23 cellular contexts compared by ENCODE assay signal in genomic region chr13:43356566-43356965, GRCh38.
A peak's percentile ranks its signal among the peaks of the same experiment; 100 is the strongest.
DNase-seq lines count a peak whose midpoint lies in the region; ATAC-seq and TF ChIP-seq lines count a peak whose summit lies in the region.
"Had no signal": no experiment of that assay in that cellular context is flagged by ENCODE, and none has a peak within 500 bp of the region (broad histone marks: within the 10 kb centered on the region; RNA-seq: fewer than 3 reads in every experiment).

No MANE protein-coding gene starts in this region.

- no peak for ATAC-seq in Right ventricle myocardium inferior
- ATAC-seq: gastrocnemius medialis, GM23338, left colon, WTC11 had no signal

- no peaks in the 10 kb centered on the region for H3K36me3 Mint-ChIP-seq in activated T-helper 2 cell treated with anti-CD3 and anti-CD28 coated beads, Interferon-gamma antibody, Interleukin-2, Interleukin-4, amounts not matched to agents 10 μg/mL and 5 μg/mL and 100 μg/mL, durations not matched to agents 14 hours and 24 hours and 36 hours (ENCODE audit: low read depth)
- H3K36me3 Mint-ChIP-seq: activated CD4-positive, alpha-beta memory T cell treated with anti-CD3 and anti-CD28 coated beads for 36 hours; WTC11 had no signal

- TF ChIP-seq POLR2A in erythroblast (IDR thresholded peaks at IDR 0.05; ENCODE audit: low read length) = no peak

- H3K4me1 Mint-ChIP-seq in activated T-helper 2 cell treated with anti-CD3 and anti-CD28 coated beads, Interferon-gamma antibody, Interleukin-2, Interleukin-4, amounts not matched to agents 10 μg/mL and 5 μg/mL and 100 μg/mL, durations not matched to agents 14 hours and 24 hours and 36 hours (ENCODE audit: low read depth) = no peaks in the 10 kb centered on the region

- H3K27me3 ChIP-seq in left ventricle myocardium inferior (ENCODE audit: low read depth) = no peaks in the 10 kb centered on the region
- H3K27me3 ChIP-seq: colonic mucosa, gastrocnemius medialis had no signal

- DNase-seq in left ventricle myocardium inferior (no peak), Right ventricle myocardium inferior (ENCODE audit: missing footprints) (no peak), NCI-H2227 (lab: John Stamatoyannopoulos, UW; ENCODE audit: unreplicated experiment) (peak; percentile 65), choroid plexus epithelial cell (ENCODE audit: low read depth) (peak; percentile 34), SK-N-DZ (ENCODE audit: low spot score) (no peak), NCI-H146 treated with DMSO at 0.1 percent for 48 hours (lab: John Stamatoyannopoulos, UW; ENCODE audit: unreplicated experiment) (no peak), erythroblast (lab: John Stamatoyannopoulos, UW) (no peak)
- no peak for DNase-seq in activated T-helper 2 cell treated with anti-CD3 and anti-CD28 coated beads, Interferon-gamma antibody, Interleukin-2, Interleukin-4, amounts not matched to agents 10 μg/mL and 5 μg/mL and 100 μg/mL, durations not matched to agents 14 hours and 24 hours and 36 hours (ENCODE audit: low spot score)
- DNase-seq: activated CD4-positive, alpha-beta memory T cell treated with anti-CD3 and anti-CD28 coated beads for 36 hours; activated naive CD4-positive, alpha-beta T cell treated with anti-CD3 and anti-CD28 coated beads, Interleukin-2, amount 50 U/mL, for 16 hours; activated T-cell treated with anti-CD3 and anti-CD28 coated beads, Interleukin-2, amount 50 U/mL, for 1 hour; Caco-2; colonic mucosa; gastrocnemius medialis; left colon; NCI-H345; NK-92 treated with Interleukin-12 subunit alpha and Interleukin-12 subunit beta, amount 100 ng/mL, for 24 hours; retina; SHP77; T-helper 2 cell had no signal

- intact Hi-C loops in left ventricle myocardium inferior (cut with micrococcal nuclease) (no loop called here), Right ventricle myocardium inferior (cut with DNase I) (no loop called here)
- intact Hi-C loops in activated T-helper 2 cell treated with anti-CD3 and anti-CD28 coated beads, Interferon-gamma antibody, Interleukin-2, Interleukin-4, amounts not matched to agents 10 μg/mL and 5 μg/mL and 100 μg/mL, durations not matched to agents 14 hours and 24 hours and 36 hours (cut with micrococcal nuclease) = no loop called here

- H3K4me1 ChIP-seq in left ventricle myocardium inferior = peaks cover 17% of the 10 kb centered on the region
- H3K4me1 ChIP-seq: Caco-2, colonic mucosa had no signal

- no peaks in the 10 kb centered on the region for H3K9me3 ChIP-seq in left ventricle myocardium inferior (replicated peaks)
- H3K9me3 ChIP-seq: Caco-2, colonic mucosa, gastrocnemius medialis had no signal

- no peak overlapping the region for H3K27ac Mint-ChIP-seq in activated T-helper 2 cell treated with anti-CD3 and anti-CD28 coated beads, Interferon-gamma antibody, Interleukin-2, Interleukin-4, amounts not matched to agents 10 μg/mL and 5 μg/mL and 100 μg/mL, durations not matched to agents 14 hours and 24 hours and 36 hours
- H3K27ac Mint-ChIP-seq: activated CD4-positive, alpha-beta memory T cell treated with anti-CD3 and anti-CD28 coated beads for 36 hours; GM23338; stimulated activated naive CD8-positive, alpha-beta T cell treated with anti-CD3 and anti-CD28 coated beads, Interleukin-15, Interleukin-2, amounts not matched to agents 100 ng/mL and 50 ng/mL, for 24 hours; WTC11 had no signal

- no peaks in the 10 kb centered on the region for H3K9me3 Mint-ChIP-seq in activated T-helper 2 cell treated with anti-CD3 and anti-CD28 coated beads, Interferon-gamma antibody, Interleukin-2, Interleukin-4, amounts not matched to agents 10 μg/mL and 5 μg/mL and 100 μg/mL, durations not matched to agents 14 hours and 24 hours and 36 hours
- H3K9me3 Mint-ChIP-seq: activated CD4-positive, alpha-beta memory T cell treated with anti-CD3 and anti-CD28 coated beads for 36 hours; GM23338; stimulated activated naive CD8-positive, alpha-beta T cell treated with anti-CD3 and anti-CD28 coated beads, Interleukin-15, Interleukin-2, amounts not matched to agents 100 ng/mL and 50 ng/mL, for 24 hours; WTC11 had no signal

- no peaks in the 10 kb centered on the region for H3K36me3 ChIP-seq in left ventricle myocardium inferior
- H3K36me3 ChIP-seq: colonic mucosa, gastrocnemius medialis had no signal

- H3K4me3 Mint-ChIP-seq in activated T-helper 2 cell treated with anti-CD3 and anti-CD28 coated beads, Interferon-gamma antibody, Interleukin-2, Interleukin-4, amounts not matched to agents 10 μg/mL and 5 μg/mL and 100 μg/mL, durations not matched to agents 14 hours and 24 hours and 36 hours (ENCODE audit: low read depth) = no peak overlapping the region
- H3K4me3 Mint-ChIP-seq: activated CD4-positive, alpha-beta memory T cell treated with anti-CD3 and anti-CD28 coated beads for 36 hours; GM23338; stimulated activated naive CD8-positive, alpha-beta T cell treated with anti-CD3 and anti-CD28 coated beads, Interleukin-15, Interleukin-2, amounts not matched to agents 100 ng/mL and 50 ng/mL, for 24 hours; WTC11 had no signal

- TF ChIP-seq CTCF in left ventricle myocardium inferior (IDR thresholded peaks at IDR 0.05; ENCODE audit: borderline replicate concordance) (no peak), choroid plexus epithelial cell (conservative IDR thresholded peaks at IDR 0.05; ENCODE audit: low read depth, low read length) (peak; percentile 5)

- H3K27ac ChIP-seq in left ventricle myocardium inferior (replicated peaks) = peak overlapping the region; percentile 68
- H3K27ac ChIP-seq: colonic mucosa had no signal

- no peaks in the 10 kb centered on the region for H3K27me3 Mint-ChIP-seq in activated T-helper 2 cell treated with anti-CD3 and anti-CD28 coated beads, Interferon-gamma antibody, Interleukin-2, Interleukin-4, amounts not matched to agents 10 μg/mL and 5 μg/mL and 100 μg/mL, durations not matched to agents 14 hours and 24 hours and 36 hours (ENCODE audit: low read depth)
- H3K27me3 Mint-ChIP-seq: activated CD4-positive, alpha-beta memory T cell treated with anti-CD3 and anti-CD28 coated beads for 36 hours; stimulated activated naive CD8-positive, alpha-beta T cell treated with anti-CD3 and anti-CD28 coated beads, Interleukin-15, Interleukin-2, amounts not matched to agents 100 ng/mL and 50 ng/mL, for 24 hours had no signal

- no peak overlapping the region for H3K4me3 ChIP-seq in left ventricle myocardium inferior
- H3K4me3 ChIP-seq in choroid plexus epithelial cell (ENCODE audit: low read depth, low read length) = no peak overlapping the region
- H3K4me3 ChIP-seq: colonic mucosa, gastrocnemius medialis, GM23338 had no signal

Comparison
In these comparisons a context has a peak if more than half of its experiments do, and no peak if none do; other contexts are left out.
1. DNase-seq: peak in NCI-H2227 (single experiment) and choroid plexus epithelial cell (single experiment); none in left ventricle myocardium inferior (single experiment), Right ventricle myocardium inferior (single experiment), activated T-helper 2 cell treated with anti-CD3 and anti-CD28 coated beads, Interferon-gamma antibody, Interleukin-2, Interleukin-4, amounts not matched to agents 10 μg/mL and 5 μg/mL and 100 μg/mL, durations not matched to agents 14 hours and 24 hours and 36 hours (single experiment), SK-N-DZ (single experiment), NCI-H146 treated with DMSO at 0.1 percent for 48 hours (single experiment) and erythroblast (0 of 2).